12 cellular contexts compared by ENCODE assay signal in genomic region chr2:38892819-38893218, GRCh38.
"Had no signal": no experiment of that assay in that cellular context is flagged by ENCODE, and none has a peak within 500 bp of the region (broad histone marks: within the 10 kb centered on the region; RNA-seq: fewer than 3 reads in every experiment).

No MANE protein-coding gene starts in this region.

- FAIRE-seq: islet of Langerhans had no signal

- DNase-seq: activated CD4-positive, alpha-beta memory T cell treated with anti-CD3 and anti-CD28 coated beads for 36 hours; activated T-cell treated with anti-CD3 and anti-CD28 coated beads, Interleukin-2, amount 50 U/mL, for 48 hours; adrenal gland; endodermal cell; erythroblast; gastrocnemius medialis; heart right ventricle; midbrain; right cardiac atrium; T-cell; T1000 had no signal

- ATAC-seq: gastrocnemius medialis, heart right ventricle, right cardiac atrium, T-cell had no signal
